In genomic region chr1:59295603-59296002, GRCh38 we compare ENCODE assay signal across 8 cellular contexts. TPM values are rescaled to one million over a fixed set of nuclear protein-coding genes. Genes with fewer than 3 reads are reported as not detected.
DNase-seq lines count a peak whose midpoint lies in the region; ATAC-seq and TF ChIP-seq lines count a peak whose summit lies in the region.

No MANE protein-coding gene starts in this region.

- H3K27me3 Mint-ChIP-seq in activated CD4-positive, alpha-beta T cell treated with anti-CD3 and anti-CD28 coated beads, Interleukin-2, amount 10 ng/mL, durations not matched to agents 24 days and 14 days = no peaks in the 10 kb centered on the region
- H3K27me3 Mint-ChIP-seq in activated naive CD8-positive, alpha-beta T cell = no peaks in the 10 kb centered on the region

- H3K4me1 Mint-ChIP-seq in activated CD4-positive, alpha-beta T cell treated with anti-CD3 and anti-CD28 coated beads, Interleukin-2, amount 10 ng/mL, durations not matched to agents 24 days and 14 days = peaks cover 36% of the 10 kb centered on the region
- H3K4me1 Mint-ChIP-seq in activated naive CD8-positive, alpha-beta T cell (ENCODE audit: low read depth) = peaks cover 16% of the 10 kb centered on the region

- H3K27me3 ChIP-seq in testis = no peaks in the 10 kb centered on the region

- no peak for TF ChIP-seq CTCF in testis (IDR thresholded peaks at IDR 0.05)

- peak overlapping the region; percentile 92 to 95 for H3K27ac ChIP-seq in testis

- peaks cover 19% of the 10 kb centered on the region for H3K4me1 ChIP-seq in testis

- H3K9me3 Mint-ChIP-seq in activated CD4-positive, alpha-beta T cell treated with anti-CD3 and anti-CD28 coated beads, Interleukin-2, amount 10 ng/mL, durations not matched to agents 24 days and 14 days = peaks cover 4% of the 10 kb centered on the region
- no peaks in the 10 kb centered on the region for H3K9me3 Mint-ChIP-seq in activated naive CD8-positive, alpha-beta T cell (ENCODE audit: low read depth)

- H3K9me3 ChIP-seq in testis = no peaks in the 10 kb centered on the region

- H3K36me3 Mint-ChIP-seq in activated CD4-positive, alpha-beta T cell treated with anti-CD3 and anti-CD28 coated beads, Interleukin-2, amount 10 ng/mL, durations not matched to agents 24 days and 14 days (ENCODE audit: low read depth) = peaks cover 7% of the 10 kb centered on the region
- H3K36me3 Mint-ChIP-seq in activated naive CD8-positive, alpha-beta T cell = no peaks in the 10 kb centered on the region

- no peak for TF ChIP-seq POLR2A in testis (IDR thresholded peaks at IDR 0.05)

- ATAC-seq in left colon (peak; percentile 38), GM21529 (IDR thresholded peaks at IDR 0.05; ENCODE audit: unreplicated experiment) (no peak), HG02938 (IDR thresholded peaks at IDR 0.05; ENCODE audit: unreplicated experiment) (no peak)

- no peak for DNase-seq in activated CD4-positive, alpha-beta T cell treated with anti-CD3 and anti-CD28 coated beads, Interleukin-2, amount 10 ng/mL, durations not matched to agents 24 days and 14 days
- no peak for DNase-seq in activated CD4-positive, alpha-beta T cell treated with anti-CD3 and anti-CD28 coated beads, Interleukin-2, amount 50 U/mL, for 48 hours
- DNase-seq in left colon (no peak), testis (no peak), occipital lobe (lab: John Stamatoyannopoulos, UW) (no peak)

- H3K4me3 ChIP-seq in testis = peak overlapping the region in 1 of 2 donors; percentile 65

- no peak overlapping the region for H3K27ac Mint-ChIP-seq in activated CD4-positive, alpha-beta T cell treated with anti-CD3 and anti-CD28 coated beads, Interleukin-2, amount 10 ng/mL, durations not matched to agents 24 days and 14 days
- H3K27ac Mint-ChIP-seq in activated naive CD8-positive, alpha-beta T cell = peak overlapping the region; percentile 41

- WGBS in testis, 2 donors = 28 to 46% methylated on average over 4 of the region's 4 CpGs

- peak overlapping the region; percentile 85 for H3K4me3 Mint-ChIP-seq in activated CD4-positive, alpha-beta T cell treated with anti-CD3 and anti-CD28 coated beads, Interleukin-2, amount 10 ng/mL, durations not matched to agents 24 days and 14 days
- H3K4me3 Mint-ChIP-seq in activated naive CD8-positive, alpha-beta T cell = peak overlapping the region; percentile 74

- intact Hi-C loops in activated CD4-positive, alpha-beta T cell treated with anti-CD3 and anti-CD28 coated beads, Interleukin-2, amount 10 ng/mL, durations not matched to agents 24 days and 14 days (cut with micrococcal nuclease) = loop anchor here (1.0 to 10.0 kb wide), 8 partner anchors 139 to 541 kb away; partner anchors contain the start of gene JUN
- intact Hi-C loops in left colon (cut with DNase I, micrococcal nuclease) (loop anchor here in 1 of 2 donors (10.0 kb wide), 1 partner anchor 511 kb away; the partner anchor contains the start of gene JUN), testis (cut with DNase I; ENCODE audit: low total_unique reads) (loop anchor here (10.0 kb wide), 1 partner anchor 511 kb away; the partner anchor contains the start of gene JUN)

- no peaks in the 10 kb centered on the region for H3K36me3 ChIP-seq in testis (ENCODE audit: low read depth, missing control alignments)

RNA-seq across cellular contexts. Expression of gene FGGY, which starts 1.3 kb away (rescaled TPM):
- 6.2 and 8.1 TPM in 2 replicates for total RNA-seq in activated CD4-positive, alpha-beta T cell treated with anti-CD3 and anti-CD28 coated beads, Interleukin-2, amount 10 ng/mL, durations not matched to agents 24 days and 14 days
- total RNA-seq in left colon (10 to 100 TPM; 17.3 to 24.1 TPM), testis (10 to 100 TPM; 32.3 to 32.8 TPM), occipital lobe (24.2 TPM)
- 14.6 TPM for polyA plus RNA-seq in testis (ENCODE audit: insufficient read depth, low read depth, low replicate concordance)
